In the genomic region with DNA sequence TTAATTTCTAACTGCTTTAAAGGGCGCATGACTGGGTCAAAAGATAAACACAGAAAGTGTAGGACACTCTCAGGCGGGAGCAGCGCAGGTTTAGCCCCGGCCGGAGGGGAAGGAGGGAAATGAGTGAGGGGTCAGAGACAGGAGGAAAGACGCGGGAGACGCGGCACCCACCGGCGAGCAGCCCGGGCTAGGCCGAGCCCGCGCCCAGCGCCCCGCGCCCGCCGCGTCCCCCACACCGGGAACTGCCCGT, we compare ENCODE assay signal across 8 cellular contexts. TPM values are rescaled to one million over a fixed set of nuclear protein-coding genes. Genes with fewer than 3 reads are reported as not detected.
DNase-seq lines count a peak whose midpoint lies in the region; ATAC-seq and TF ChIP-seq lines count a peak whose summit lies in the region.

No MANE protein-coding gene starts in this region.

- H3K4me3 ChIP-seq in DOHH2 (ENCODE audit: low read length) (peak overlapping the region; percentile 82), left lung (peak overlapping the region; percentile 59 to 61), tibial artery (peak overlapping the region; percentile 68 to 91)

- H3K9me3 Mint-ChIP-seq in activated naive CD8-positive, alpha-beta T cell (ENCODE audit: low read depth) = no peaks in the 10 kb centered on the region

- no peaks in the 10 kb centered on the region for H3K36me3 Mint-ChIP-seq in activated naive CD8-positive, alpha-beta T cell

- H3F3A ChIP-seq in DOHH2 (ENCODE audit: control insufficient read depth, insufficient read depth) = no peaks in the 10 kb centered on the region

- no peaks in the 10 kb centered on the region for H3K27me3 Mint-ChIP-seq in activated naive CD8-positive, alpha-beta T cell

- peak; percentile 17 for ATAC-seq in HG02623 (IDR thresholded peaks at IDR 0.05; ENCODE audit: unreplicated experiment)
- peak; percentile 13 for ATAC-seq in left lung
- no peak for ATAC-seq in HG02759 (IDR thresholded peaks at IDR 0.05; ENCODE audit: unreplicated experiment)
- ATAC-seq in HG03442 (IDR thresholded peaks at IDR 0.05; ENCODE audit: unreplicated experiment) = no peak

- peaks cover 43% of the 10 kb centered on the region for H3K4me1 Mint-ChIP-seq in activated naive CD8-positive, alpha-beta T cell (ENCODE audit: low read depth)

- peaks cover 7% of the 10 kb centered on the region; the same call in 1 of the 2 replicates for H4K20me1 ChIP-seq in DOHH2 (ENCODE audit: control insufficient read depth, insufficient read depth, low read depth, low read length)

- no peaks in the 10 kb centered on the region for H3K27me3 ChIP-seq in DOHH2 (ENCODE audit: control insufficient read depth, low read length)
- H3K27me3 ChIP-seq in left lung = no peaks in the 10 kb centered on the region
- no peaks in the 10 kb centered on the region for H3K27me3 ChIP-seq in tibial artery

- H3K4me1 ChIP-seq in DOHH2 (ENCODE audit: control insufficient read depth, low read length) = peaks cover 25% of the 10 kb centered on the region
- peaks cover 10 to 36% of the 10 kb centered on the region in 2 donors for H3K4me1 ChIP-seq in left lung
- peaks cover 0 to 14% (median 12%) of the 10 kb centered on the region in 4 donors for H3K4me1 ChIP-seq in tibial artery

- H3K4me2 ChIP-seq in DOHH2 (ENCODE audit: low read length) = peak overlapping the region; percentile 85

- TF ChIP-seq CTCF in DOHH2 (IDR thresholded peaks at IDR 0.05; ENCODE audit: low read depth, low read length, poor library complexity, severe bottlenecking) = no peak
- no peak for TF ChIP-seq CTCF in left lung (IDR thresholded peaks at IDR 0.05)
- no peak for TF ChIP-seq CTCF in tibial artery (IDR thresholded peaks at IDR 0.05)

- H3K36me3 ChIP-seq in DOHH2 (ENCODE audit: control insufficient read depth, low read length) (no peaks in the 10 kb centered on the region), left lung (no peaks in the 10 kb centered on the region), tibial artery (no peaks in the 10 kb centered on the region)

- no peaks in the 10 kb centered on the region for H3K9me3 ChIP-seq in DOHH2 (ENCODE audit: control insufficient read depth, insufficient read depth, low read length)
- H3K9me3 ChIP-seq in left lung = no peaks in the 10 kb centered on the region
- no peaks in the 10 kb centered on the region for H3K9me3 ChIP-seq in tibial artery

- peaks cover 51% of the 10 kb centered on the region for H3K79me2 ChIP-seq in DOHH2 (ENCODE audit: control insufficient read depth, low read length)

- peak overlapping the region; percentile 83 for H3K27ac Mint-ChIP-seq in activated naive CD8-positive, alpha-beta T cell

- H3K27ac ChIP-seq in DOHH2 (ENCODE audit: low read depth, low read length) (peak overlapping the region; percentile 54), left lung (peak overlapping the region; percentile 88 to 90), tibial artery (peak overlapping the region; percentile 75 to 92)

- H3K9me2 ChIP-seq in DOHH2 (replicated peaks; ENCODE audit: control insufficient read depth, low read length) = no peaks in the 10 kb centered on the region

- intact Hi-C loops in left lung (cut with DNase I) = no loop called here
- intact Hi-C loops in tibial artery (cut with DNase I; ENCODE audit: low total_unique reads) = no loop called here

- DNase-seq in left lung (no peak), tibial artery (no peak)
- no peak for DNase-seq in stimulated activated CD4-positive, alpha-beta T cell treated with anti-CD3 and anti-CD28 coated beads, Interleukin-2, amount 100 ng/mL, for 48 hours

- peak overlapping the region; percentile 98 for H3K4me3 Mint-ChIP-seq in activated naive CD8-positive, alpha-beta T cell

RNA-seq across cellular contexts. Expression of a gene that starts 0.6 kb away (rescaled TPM):
- total RNA-seq in left lung = 10 to 100 TPM; 14.5 to 15.0 TPM

Comparison
In these comparisons a context has a peak if more than half of its experiments do, and no peak if none do; other contexts are left out.
1. ATAC-seq: peak in HG02623 (single experiment) and left lung (single experiment); none in HG02759 (single experiment) and HG03442 (single experiment).
2. Peak in every context shown above with its lines, with median percentiles within 50 percentile points of each other: H3K27ac ChIP-seq and H3K4me3 ChIP-seq.